Comparison of ENCODE assay signal across 8 cellular contexts in the genomic region with DNA sequence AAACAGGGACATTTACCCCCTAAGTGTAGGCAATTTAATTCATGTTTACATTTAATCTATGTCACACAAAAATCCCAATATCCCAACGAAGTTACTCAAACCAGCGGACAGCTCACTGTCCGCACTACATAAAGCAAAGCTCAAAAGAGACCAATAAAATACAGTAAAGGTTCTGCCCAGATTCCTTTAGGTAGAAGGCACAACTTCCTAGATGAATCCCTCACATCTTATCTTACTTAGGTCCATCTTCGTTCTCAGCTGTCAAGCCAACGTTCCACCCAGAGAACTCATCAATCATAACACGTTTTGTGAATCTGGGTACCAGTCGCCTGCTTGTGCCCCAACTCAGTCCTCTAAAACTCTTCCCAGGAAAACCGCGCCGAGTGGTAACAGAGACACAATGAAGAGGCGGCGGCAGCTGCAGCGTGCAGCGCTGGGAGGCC. TPM values are rescaled to one million over a fixed set of nuclear protein-coding genes. Genes with fewer than 3 reads are reported as not detected.
DNase-seq lines count a peak whose midpoint lies in the region; FAIRE-seq and TF ChIP-seq lines count a peak whose summit lies in the region.

No MANE protein-coding gene starts in this region.

- peak overlapping the region; percentile 100 for H3K9ac ChIP-seq in endothelial cell of umbilical vein (replicated peaks; ENCODE audit: extremely low read depth, insufficient read depth, low read length)

- peak overlapping the region; percentile 99 for H3K4me3 ChIP-seq in OCI-LY7 (ENCODE audit: low read depth, low read length, poor library complexity, severe bottlenecking)
- peak overlapping the region; percentile 89 to 100 (median 98) for H3K4me3 ChIP-seq in endothelial cell of umbilical vein (replicated peaks in 1 of 3; ENCODE audit: insufficient read depth in 1 of 3, low read depth in 1 of 3, low read length in 3 of 3)
- peak overlapping the region; percentile 95 for H3K4me3 ChIP-seq in ovary

- TF ChIP-seq CTCF in OCI-LY7 (conservative IDR thresholded peaks at IDR 0.05; ENCODE audit: low read length) (no peak), endothelial cell of umbilical vein (IDR thresholded peaks at IDR 0.05; ENCODE audit: extremely low read depth in 1 of 2, insufficient read depth in 1 of 2, low read depth in 1 of 2, low read length in 2 of 2) (no peak), ovary (IDR thresholded peaks at IDR 0.05) (no peak)

- H3K4me2 ChIP-seq in OCI-LY7 (ENCODE audit: low read length) (peak overlapping the region; percentile 96), endothelial cell of umbilical vein (ENCODE audit: insufficient read depth, low read length) (peak overlapping the region; percentile 100)

- peaks cover 70% of the 10 kb centered on the region for H3K36me3 ChIP-seq in OCI-LY7 (ENCODE audit: insufficient read depth, low read length)
- H3K36me3 ChIP-seq in endothelial cell of umbilical vein (ENCODE audit: control insufficient read depth in 2 of 2, extremely low read depth in 1 of 2, insufficient read depth in 2 of 2, low read length in 2 of 2) = peaks cover 11 to 42% of the 10 kb centered on the region in 2 experiments
- H3K36me3 ChIP-seq in ovary = no peaks in the 10 kb centered on the region

- H2AFZ ChIP-seq in OCI-LY7 (ENCODE audit: low read length) (no peak overlapping the region), endothelial cell of umbilical vein (ENCODE audit: low read depth, low read length) (no peak overlapping the region)

- H3K27me3 ChIP-seq in endothelial cell of umbilical vein (ENCODE audit: control insufficient read depth in 2 of 2, insufficient read depth in 2 of 2, low read length in 2 of 2) (no peaks in the 10 kb centered on the region), ovary (no peaks in the 10 kb centered on the region)

- no peaks in the 10 kb centered on the region for H3K9me1 ChIP-seq in endothelial cell of umbilical vein (replicated peaks; ENCODE audit: control insufficient read depth, extremely low read depth, insufficient read depth, low read length)

- WGBS in ovary, 3 donors = 0 to 1% (median 0%) methylated on average over 14 of the region's 14 CpGs

- peak; percentile 73 for DNase-seq in ELF-1 (ENCODE audit: low read depth, low spot score)
- no peak for DNase-seq in OCI-LY7 (ENCODE audit: low spot score)
- no peak for DNase-seq in endothelial cell of umbilical vein (ENCODE audit: low read depth, low spot score)
- DNase-seq in ovary = no peak
- no peak for DNase-seq in cerebellum (ENCODE audit: low spot score)
- no peak for DNase-seq in NOMO-1 treated with dmso at 0.1 percent for 144 hours (lab: John Stamatoyannopoulos, UW; ENCODE audit: unreplicated experiment)
- DNase-seq in DMS153 (lab: John Stamatoyannopoulos, UW) = no peak
- DNase-seq in GOT3 (lab: John Stamatoyannopoulos, UW) = no peak

- intact Hi-C loops in OCI-LY7 (cut with micrococcal nuclease; ENCODE audit: unreplicated experiment) = loop anchor here (5.0 kb wide), 2 partner anchors 151 to 464 kb away; partner anchors contain the start of gene SEC31A
- intact Hi-C loops in endothelial cell of umbilical vein (cut with micrococcal nuclease) = no loop called here
- intact Hi-C loops in ovary (cut with DNase I) = loop anchor here in 3 of 4 donors (2.0 to 5.0 kb wide), 2 partner anchors 54 to 56 kb away; partner anchors contain the start of gene HNRNPD (in 2 of the 3)

- no peak for TF ChIP-seq POLR2A in endothelial cell of umbilical vein (IDR thresholded peaks at IDR 0.05; ENCODE audit: low read depth, low read length)
- TF ChIP-seq POLR2A in ovary (IDR thresholded peaks at IDR 0.05) = no peak

- CTCF ChIA-PET in OCI-LY7 (lab: Charles Lee; ENCODE audit: unreplicated experiment) = interaction anchor here (0.6 kb wide), 1 partner anchor 1345 kb away, joined by 3 read pairs; no protein-coding TSS in a partner anchor
- CTCF ChIA-PET in endothelial cell of umbilical vein (lab: Charles Lee) = interaction anchor here (0.7 to 2.6 kb wide), 15 partner anchors 10 to 310 kb away, joined by 3 to 16 read pairs (median 5); partner anchors contain the start of gene HNRNPD

- POLR2A ChIA-PET in OCI-LY7 (lab: Charles Lee) (interaction anchor here (0.5 to 1.2 kb wide), 6 partner anchors 9 to 144 kb away, joined by 3 to 8 read pairs (median 4); partner anchors contain the start of gene HNRNPD), endothelial cell of umbilical vein (lab: Charles Lee) (interaction anchor here (1.1 to 2.2 kb wide), 4 partner anchors 13 to 901 kb away, joined by 4 to 16 read pairs (median 4); partner anchors contain the start of gene HNRNPD)

- H3K4me1 ChIP-seq in OCI-LY7 (ENCODE audit: insufficient read depth, low read length, poor library complexity, severe bottlenecking) (peaks cover 48% of the 10 kb centered on the region), endothelial cell of umbilical vein (ENCODE audit: control insufficient read depth, extremely low read depth, insufficient read depth, low read length) (peaks cover 32% of the 10 kb centered on the region), ovary (ENCODE audit: insufficient read depth) (peaks cover 6% of the 10 kb centered on the region)

- no peaks in the 10 kb centered on the region for H3K9me2 ChIP-seq in OCI-LY7 (ENCODE audit: insufficient read depth, low read length)

- H3K9me3 ChIP-seq in OCI-LY7 (ENCODE audit: low read length) (no peaks in the 10 kb centered on the region), endothelial cell of umbilical vein (replicated peaks; ENCODE audit: control insufficient read depth, insufficient read depth, low read length) (no peaks in the 10 kb centered on the region), ovary (no peaks in the 10 kb centered on the region)

- BruUV-seq in OCI-LY7 (replicated peaks; lab: Mats Ljungman, UMichigan) = no TSS peak
- no TSS peak for BruUV-seq in endothelial cell of umbilical vein (replicated peaks; lab: Mats Ljungman, UMichigan)

- FAIRE-seq in endothelial cell of umbilical vein (lab: Jason Lieb, UNC) = no peak

- H3K27ac ChIP-seq in OCI-LY7 (ENCODE audit: low read depth, low read length, poor library complexity, severe bottlenecking) (peak overlapping the region; percentile 90), endothelial cell of umbilical vein (ENCODE audit: insufficient read depth, low read depth, low read length) (peak overlapping the region; percentile 10), ovary (peak overlapping the region; percentile 91 to 94)

- TF ChIP-seq EP300 in ovary (IDR thresholded peaks at IDR 0.05) = no peak

- H3K79me2 ChIP-seq in OCI-LY7 (ENCODE audit: insufficient read depth, low read depth, low read length) (peaks cover 76% of the 10 kb centered on the region), endothelial cell of umbilical vein (ENCODE audit: control insufficient read depth, insufficient read depth, low read length) (peaks cover 72% of the 10 kb centered on the region)

- dilution Hi-C loops in endothelial cell of umbilical vein (cut with MboI; ENCODE audit: extremely low pct_ligation_motif_present, low sequenced_read_pairs) = no loop called here

- H4K20me1 ChIP-seq in OCI-LY7 (ENCODE audit: insufficient read depth, low read length) (peaks cover 67% of the 10 kb centered on the region), endothelial cell of umbilical vein (replicated peaks; ENCODE audit: control insufficient read depth, extremely low read depth, insufficient read depth, low read length) (peaks cover 40% of the 10 kb centered on the region)

RNA-seq across cellular contexts. Expression of gene HNRNPDL, which starts 1.7 kb away (rescaled TPM):
- 224 and 319 TPM in 2 replicates for total RNA-seq in OCI-LY7 (2014; rRNA removed; shearing (Covaris generic))
- 394 and 425 TPM in 2 replicates for total RNA-seq in OCI-LY7 (2022)
- total RNA-seq in endothelial cell of umbilical vein = 292 and 293 TPM in 2 replicates
- polyA plus RNA-seq in endothelial cell of umbilical vein = 97.1 and 160 TPM in 2 replicates
- polyA plus RNA-seq in endothelial cell of umbilical vein (2011; cell fraction: cytosol; rRNA removed) = 171 and 225 TPM in 2 replicates
- 446 and 780 TPM in 2 replicates for polyA plus RNA-seq in endothelial cell of umbilical vein (2011; cell fraction: nucleus; rRNA removed)
- polyA plus RNA-seq in endothelial cell of umbilical vein (2012) = 222 and 296 TPM in 2 replicates
- polyA minus RNA-seq in endothelial cell of umbilical vein = 37.0 and 46.5 TPM in 2 replicates
- 51.2 TPM for polyA minus RNA-seq in endothelial cell of umbilical vein (2011; cell fraction: cytosol; rRNA and poly(A)+ RNA removed)
- polyA minus RNA-seq in endothelial cell of umbilical vein (2011; cell fraction: nucleus; rRNA and poly(A)+ RNA removed) = 86.1 and 104 TPM in 2 replicates
- total RNA-seq in ovary = 100 to 1,000 TPM; 204 to 406 (median 337) TPM
- polyA plus RNA-seq in ovary = 100 to 1,000 TPM; 314 to 381 TPM
- 208 TPM for total RNA-seq in cerebellum

RNA-seq across cellular contexts. Expression of gene ENOPH1, which starts 1.8 kb away (rescaled TPM):
- 49.7 and 58.7 TPM in 2 replicates for total RNA-seq in OCI-LY7 (2014; rRNA removed; shearing (Covaris generic))
- 64.9 and 70.2 TPM in 2 replicates for total RNA-seq in OCI-LY7 (2022)
- 35.0 and 35.3 TPM in 2 replicates for total RNA-seq in endothelial cell of umbilical vein
- 8.2 and 11.1 TPM in 2 replicates for polyA plus RNA-seq in endothelial cell of umbilical vein
- polyA plus RNA-seq in endothelial cell of umbilical vein (2011; cell fraction: cytosol; rRNA removed) = 14.3 and 14.6 TPM in 2 replicates
- 8.3 and 10.6 TPM in 2 replicates for polyA plus RNA-seq in endothelial cell of umbilical vein (2011; cell fraction: nucleus; rRNA removed)
- polyA plus RNA-seq in endothelial cell of umbilical vein (2012) = 26.6 and 35.3 TPM in 2 replicates
- 14.4 and 17.0 TPM in 2 replicates for polyA minus RNA-seq in endothelial cell of umbilical vein
- polyA minus RNA-seq in endothelial cell of umbilical vein (2011; cell fraction: cytosol; rRNA and poly(A)+ RNA removed) = 6.2 TPM
- 5.7 and 6.8 TPM in 2 replicates for polyA minus RNA-seq in endothelial cell of umbilical vein (2011; cell fraction: nucleus; rRNA and poly(A)+ RNA removed)
- total RNA-seq in ovary = 10 to 100 TPM; 16.1 to 34.2 (median 24.1) TPM
- polyA plus RNA-seq in ovary = 10 to 100 TPM; 23.5 to 27.3 TPM
- total RNA-seq in cerebellum = 45.5 TPM

RNA-seq across cellular contexts. Expression of gene HNRNPD, which starts 54.8 kb away (rescaled TPM):
- total RNA-seq in OCI-LY7 (2014; rRNA removed; shearing (Covaris generic)) = 127 and 159 TPM in 2 replicates
- total RNA-seq in OCI-LY7 (2022) = 572 and 601 TPM in 2 replicates
- 361 and 363 TPM in 2 replicates for total RNA-seq in endothelial cell of umbilical vein
- polyA plus RNA-seq in endothelial cell of umbilical vein = 63.9 and 91.3 TPM in 2 replicates
- 83.9 and 112 TPM in 2 replicates for polyA plus RNA-seq in endothelial cell of umbilical vein (2011; cell fraction: cytosol; rRNA removed)
- polyA plus RNA-seq in endothelial cell of umbilical vein (2011; cell fraction: nucleus; rRNA removed) = 258 and 346 TPM in 2 replicates
- 202 and 293 TPM in 2 replicates for polyA plus RNA-seq in endothelial cell of umbilical vein (2012)
- 30.2 and 38.0 TPM in 2 replicates for polyA minus RNA-seq in endothelial cell of umbilical vein
- 36.0 TPM for polyA minus RNA-seq in endothelial cell of umbilical vein (2011; cell fraction: cytosol; rRNA and poly(A)+ RNA removed)
- polyA minus RNA-seq in endothelial cell of umbilical vein (2011; cell fraction: nucleus; rRNA and poly(A)+ RNA removed) = 91.3 and 117 TPM in 2 replicates
- total RNA-seq in ovary = 100 to 1,000 TPM in 6 of 7 donors, 10 to 100 TPM in 1; 85.1 to 243 (median 185) TPM
- 100 to 1,000 TPM; 168 to 520 TPM for polyA plus RNA-seq in ovary
- total RNA-seq in cerebellum = 90.0 TPM

Comparison
In these comparisons a context has a peak if more than half of its experiments do, and no peak if none do; other contexts are left out.
1. H3K27ac ChIP-seq: peak in every context shown above with its lines; median percentile 92 in ovary; 90 in OCI-LY7; 10 in endothelial cell of umbilical vein.